10 cellular contexts compared by ENCODE assay signal in genomic region chr10:73780301-73780700, GRCh38. TPM values are rescaled to one million over a fixed set of nuclear protein-coding genes. Genes with fewer than 3 reads are reported as not detected.
A peak's percentile ranks its signal among the peaks of the same experiment; 100 is the strongest.
DNase-seq lines count a peak whose midpoint lies in the region; ATAC-seq, FAIRE-seq and TF ChIP-seq lines count a peak whose summit lies in the region.
"Had no signal": no experiment of that assay in that cellular context is flagged by ENCODE, and none has a peak within 500 bp of the region (broad histone marks: within the 10 kb centered on the region; RNA-seq: fewer than 3 reads in every experiment).

No MANE protein-coding gene starts in this region.

- H2BK120ac ChIP-seq in IMR-90 (ENCODE audit: low read depth, low read length), result no peak overlapping the region

- no peak overlapping the region for H3K9ac ChIP-seq in IMR-90 (ENCODE audit: low read depth, low read length)
- H3K9ac ChIP-seq in astrocyte (ENCODE audit: low read length), result no peak overlapping the region

- peak overlapping the region; percentile 100 for H3K4me3 Mint-ChIP-seq in CD4-positive, alpha-beta T cell
- H3K4me3 Mint-ChIP-seq in astrocyte (ENCODE audit: unreplicated experiment), result peak overlapping the region; percentile 99
- peak overlapping the region; percentile 98 for H3K4me3 Mint-ChIP-seq in natural killer cell treated with Interleukin-12 subunit alpha and Interleukin-12 subunit beta and Interleukin-15 and Interleukin-18, amount 100 ng/mL, for 72 hours

- no peaks in the 10 kb centered on the region for H3K9me3 Mint-ChIP-seq in CD4-positive, alpha-beta T cell
- no peaks in the 10 kb centered on the region for H3K9me3 Mint-ChIP-seq in astrocyte (ENCODE audit: unreplicated experiment)
- no peaks in the 10 kb centered on the region for H3K9me3 Mint-ChIP-seq in natural killer cell treated with Interleukin-12 subunit alpha and Interleukin-12 subunit beta and Interleukin-15 and Interleukin-18, amount 100 ng/mL, for 72 hours

- H2BK5ac ChIP-seq in IMR-90 (ENCODE audit: low read depth, low read length, poor library complexity, severe bottlenecking), result no peak overlapping the region

- peak overlapping the region; percentile 68; the same call in 1 of the 2 replicates for H3K23ac ChIP-seq in IMR-90 (ENCODE audit: low read depth, low read length)

- H3K4ac ChIP-seq in IMR-90 (ENCODE audit: low read depth, low read length), result no peak overlapping the region

- H3K79me1 ChIP-seq in IMR-90 (ENCODE audit: low read depth in 1 of 2, low read length in 2 of 2), result peaks cover 13 to 50% of the 10 kb centered on the region in 2 experiments

- H3K27ac Mint-ChIP-seq in CD4-positive, alpha-beta T cell, result peak overlapping the region; percentile 94
- peak overlapping the region; percentile 13 for H3K27ac Mint-ChIP-seq in astrocyte (ENCODE audit: unreplicated experiment)
- peak overlapping the region; percentile 98 for H3K27ac Mint-ChIP-seq in natural killer cell treated with Interleukin-12 subunit alpha and Interleukin-12 subunit beta and Interleukin-15 and Interleukin-18, amount 100 ng/mL, for 72 hours

- intact Hi-C loops in CD4-positive, alpha-beta T cell (cut with DNase I, micrococcal nuclease), result loop anchor here in 1 of 2 experiments (5.0 to 10.0 kb wide), 3 partner anchors 286 to 1563 kb away; partner anchors contain the start of genes ADK, ANAPC16, AP3M1 and ASCC1
- intact Hi-C loops in IMR-90 (cut with micrococcal nuclease), result loop anchor here (2.0 kb wide), 1 partner anchor 36 kb away; the partner anchor contains the start of gene SEC24C

- no peak overlapping the region for H4K5ac ChIP-seq in IMR-90 (ENCODE audit: low read depth, low read length)

- H3K9me3 ChIP-seq in CD4-positive, alpha-beta T cell (ENCODE audit: control insufficient read depth, low read length), result no peaks in the 10 kb centered on the region
- H3K9me3 ChIP-seq in IMR-90 (ENCODE audit: control insufficient read depth, insufficient read depth, low read length), result no peaks in the 10 kb centered on the region
- no peaks in the 10 kb centered on the region for H3K9me3 ChIP-seq in astrocyte (ENCODE audit: insufficient read depth, low read depth, low read length)

- ATAC-seq in CD4-positive, alpha-beta T cell (ENCODE audit: poor library complexity), result no peak
- no peak for ATAC-seq in IMR-90 (ENCODE audit: low read depth)
- no peak for ATAC-seq in natural killer cell treated with Interleukin-12 subunit alpha and Interleukin-12 subunit beta and Interleukin-15 and Interleukin-18, amount 100 ng/mL, for 72 hours
- ATAC-seq in foreskin keratinocyte, result no peak
- ATAC-seq in HG03469 (IDR thresholded peaks at IDR 0.05; ENCODE audit: unreplicated experiment), result no peak
- ATAC-seq: left lobe of liver had no signal

- H4K8ac ChIP-seq in IMR-90 (ENCODE audit: low read depth in 2 of 2, low read length in 2 of 2), result no peak overlapping the region

- FAIRE-seq in astrocyte (lab: Jason Lieb, UNC), result no peak

- H3K14ac ChIP-seq in IMR-90 (replicated peaks; ENCODE audit: low read depth, low read length), result no peak overlapping the region; the same call in 1 of the 2 replicates

- no peak overlapping the region for H3K18ac ChIP-seq in IMR-90 (ENCODE audit: low read depth, low read length)

- TF ChIP-seq CTCF in CD4-positive, alpha-beta T cell (IDR thresholded peaks at IDR 0.05), result no peak
- TF ChIP-seq CTCF in IMR-90 (conservative IDR thresholded peaks at IDR 0.05; ENCODE audit: low read depth, low read length) (no peak), astrocyte (IDR thresholded peaks at IDR 0.05; ENCODE audit: insufficient read depth, low read depth, low read length) (no peak), foreskin keratinocyte (conservative IDR thresholded peaks at IDR 0.05) (no peak)

- no peaks in the 10 kb centered on the region for H3K27me3 ChIP-seq in CD4-positive, alpha-beta T cell (ENCODE audit: control insufficient read depth, insufficient read depth, low read length)
- H3K27me3 ChIP-seq in IMR-90 (ENCODE audit: control insufficient read depth, insufficient read depth, low read length) (no peaks in the 10 kb centered on the region), astrocyte (ENCODE audit: insufficient read depth, low read length) (no peaks in the 10 kb centered on the region), foreskin keratinocyte (no peaks in the 10 kb centered on the region)

- peaks cover 61% of the 10 kb centered on the region for H3K4me1 Mint-ChIP-seq in CD4-positive, alpha-beta T cell (ENCODE audit: low read depth)
- H3K4me1 Mint-ChIP-seq in astrocyte (ENCODE audit: low read depth, unreplicated experiment), result peaks cover 18% of the 10 kb centered on the region
- peaks cover 45 to 56% of the 10 kb centered on the region in 2 donors for H3K4me1 Mint-ChIP-seq in natural killer cell treated with Interleukin-12 subunit alpha and Interleukin-12 subunit beta and Interleukin-15 and Interleukin-18, amount 100 ng/mL, for 72 hours (ENCODE audit: low read depth in 2 of 2)

- peaks cover 39% of the 10 kb centered on the region for H3K36me3 Mint-ChIP-seq in CD4-positive, alpha-beta T cell (ENCODE audit: low read depth)
- H3K36me3 Mint-ChIP-seq in astrocyte (ENCODE audit: low read depth, unreplicated experiment), result peaks cover 3% of the 10 kb centered on the region
- peaks cover 25% of the 10 kb centered on the region for H3K36me3 Mint-ChIP-seq in natural killer cell treated with Interleukin-12 subunit alpha and Interleukin-12 subunit beta and Interleukin-15 and Interleukin-18, amount 100 ng/mL, for 72 hours

- dilution Hi-C loops in IMR-90 (cut with HindIII; ENCODE audit: low sequenced_read_pairs, unreplicated experiment), result no loop called here

- no peak for DNase-seq in CD4-positive, alpha-beta T cell
- DNase-seq in IMR-90 (no peak), astrocyte (ENCODE audit: low read depth) (no peak), foreskin keratinocyte (no peak), dermis blood vessel endothelial cell (no peak), RPMI8226 (no peak)
- DNase-seq in natural killer cell treated with Interleukin-12 subunit alpha and Interleukin-12 subunit beta and Interleukin-15 and Interleukin-18, amount 100 ng/mL, for 72 hours (ENCODE audit: low spot score), result no peak
- DNase-seq: SW 1271 had no signal

- H2AFZ ChIP-seq in IMR-90 (replicated peaks; ENCODE audit: low read length, poor library complexity) (no peak overlapping the region), astrocyte (ENCODE audit: low read depth, low read length) (no peak overlapping the region)

- no peaks in the 10 kb centered on the region for H3K9me1 ChIP-seq in IMR-90 (ENCODE audit: insufficient read depth, low read length)

- H3K36me3 ChIP-seq in IMR-90 (ENCODE audit: control insufficient read depth, insufficient read depth, low read length) (peaks cover 12% of the 10 kb centered on the region), astrocyte (ENCODE audit: insufficient read depth, low read length) (peaks cover 14% of the 10 kb centered on the region)

- no peak overlapping the region for H4K91ac ChIP-seq in IMR-90 (ENCODE audit: insufficient read depth, low read depth, low read length)

- TF ChIP-seq POLR2A in IMR-90 (IDR thresholded peaks at IDR 0.05; ENCODE audit: low read depth, low read length), result no peak

- in situ Hi-C loops in IMR-90 (cut with MboI; ENCODE audit: low sequenced_read_pairs), result no loop called here

- H3K4me1 ChIP-seq in IMR-90 (ENCODE audit: control insufficient read depth, insufficient read depth, low read length) (peaks cover 2% of the 10 kb centered on the region; the same call in 1 of the 2 replicates), astrocyte (ENCODE audit: insufficient read depth, low read length) (peaks cover 18% of the 10 kb centered on the region), foreskin keratinocyte (peaks cover 8% of the 10 kb centered on the region)

- no TSS peak for BruUV-seq in IMR-90 (replicated peaks; lab: Mats Ljungman, UMichigan)

- no peak overlapping the region for H3K27ac ChIP-seq in CD4-positive, alpha-beta T cell (ENCODE audit: low read depth, low read length)
- no peak overlapping the region for H3K27ac ChIP-seq in IMR-90 (ENCODE audit: insufficient read depth, low read length)
- no peak overlapping the region for H3K27ac ChIP-seq in astrocyte (ENCODE audit: low read depth, low read length)
- H3K27ac ChIP-seq in foreskin keratinocyte, result no peak overlapping the region

- H3K79me2 ChIP-seq in astrocyte (ENCODE audit: insufficient read depth, low read length), result peaks cover 84% of the 10 kb centered on the region

- H4K20me1 ChIP-seq in IMR-90 (ENCODE audit: insufficient read depth, low read length) (peaks cover 5% of the 10 kb centered on the region), astrocyte (ENCODE audit: insufficient read depth, low read length) (peaks cover 32% of the 10 kb centered on the region)

- WGBS in IMR-90 (ENCODE audit: extremely low coverage in 2 of 2, insufficient read length in 1 of 2), 2 experiments, result no CpG with 5 or more reads among the region's 5 CpGs

- POLR2A ChIA-PET in CD4-positive, alpha-beta T cell (lab: Charles Lee), result interaction anchor here (1.9 to 10.2 kb wide), 3 partner anchors 10 to 50 kb away, joined by 6 to 244 read pairs (median 6); a partner anchor contains a TSS
- POLR2A ChIA-PET in IMR-90 (lab: Charles Lee; ENCODE audit: unreplicated experiment), result no interaction called here

- no peak overlapping the region for H2AK9ac ChIP-seq in IMR-90 (replicated peaks; ENCODE audit: low read depth, low read length, poor library complexity)

- CTCF ChIA-PET in CD4-positive, alpha-beta T cell (lab: Charles Lee), result no interaction called here
- CTCF ChIA-PET in IMR-90 (lab: Yijun Ruan, JAX), result no interaction called here

- H3K4me3 ChIP-seq in IMR-90 (ENCODE audit: insufficient read depth, low read depth, low read length) (no peak overlapping the region), astrocyte (ENCODE audit: insufficient read depth, low read depth, low read length) (peak overlapping the region; percentile 89)

- H2BK20ac ChIP-seq in IMR-90 (ENCODE audit: low read depth, low read length), result no peak overlapping the region

- no peaks in the 10 kb centered on the region for H3K27me3 Mint-ChIP-seq in CD4-positive, alpha-beta T cell
- H3K27me3 Mint-ChIP-seq in astrocyte (ENCODE audit: low read depth, unreplicated experiment), result no peaks in the 10 kb centered on the region
- no peaks in the 10 kb centered on the region for H3K27me3 Mint-ChIP-seq in natural killer cell treated with Interleukin-12 subunit alpha and Interleukin-12 subunit beta and Interleukin-15 and Interleukin-18, amount 100 ng/mL, for 72 hours

- H3K4me2 ChIP-seq in IMR-90 (ENCODE audit: low read depth, low read length), result peak overlapping the region; percentile 95
- peak overlapping the region; percentile 95 for H3K4me2 ChIP-seq in astrocyte (ENCODE audit: low read length)

- H3K56ac ChIP-seq in IMR-90 (ENCODE audit: extremely low read depth, insufficient read depth, low read length), result no peak overlapping the region

- no peak for TF ChIP-seq RAD21 in IMR-90 (IDR thresholded peaks at IDR 0.05; ENCODE audit: low read length)

- H2AK5ac ChIP-seq in IMR-90 (ENCODE audit: low read depth, low read length), result no peak overlapping the region

- no peak overlapping the region for H2BK15ac ChIP-seq in IMR-90 (ENCODE audit: low read depth, low read length)

RNA-seq across cellular contexts. Expression of gene CHCHD1, which starts 1.5 kb away (rescaled TPM):
- total RNA-seq in CD4-positive, alpha-beta T cell, result 1 to 10 TPM; 6.3 to 6.8 TPM
- total RNA-seq in IMR-90 (2012; rRNA removed) (11.5 and 13.9 TPM in 2 replicates), astrocyte (24.0 and 25.3 TPM in 2 replicates), foreskin keratinocyte (56.7 and 58.9 TPM in 2 replicates), dermis blood vessel endothelial cell (18.2 and 19.4 TPM in 2 replicates)
- polyA plus RNA-seq in IMR-90 (2012; rRNA removed) (21.0 and 24.9 TPM in 2 replicates), foreskin keratinocyte (92.7 and 96.6 TPM in 2 replicates)
- polyA plus RNA-seq in IMR-90 (2012; cell fraction: cytosol; rRNA removed), result 25.6 and 36.2 TPM in 2 replicates
- 5.7 and 15.2 TPM in 2 replicates for polyA plus RNA-seq in IMR-90 (2012; cell fraction: nucleus; rRNA removed; ENCODE audit: low replicate concordance)
- total RNA-seq in natural killer cell treated with Interleukin-12 subunit alpha and Interleukin-12 subunit beta and Interleukin-15 and Interleukin-18, amount 100 ng/mL, for 72 hours, result 10 to 100 TPM; 18.7 to 28.5 TPM

RNA-seq across cellular contexts. Expression of gene ZSWIM8, which starts 5.1 kb away (rescaled TPM):
- 10 to 100 TPM; 66.4 to 70.7 TPM for total RNA-seq in CD4-positive, alpha-beta T cell
- total RNA-seq in IMR-90 (2012; rRNA removed), result 16.8 and 16.9 TPM in 2 replicates
- polyA plus RNA-seq in IMR-90 (2012; rRNA removed), result 103 and 119 TPM in 2 replicates
- 27.6 and 89.3 TPM in 2 replicates for polyA plus RNA-seq in IMR-90 (2012; cell fraction: cytosol; rRNA removed)
- polyA plus RNA-seq in IMR-90 (2012; cell fraction: nucleus; rRNA removed; ENCODE audit: low replicate concordance), result 319 and 862 TPM in 2 replicates
- 70.2 and 70.7 TPM in 2 replicates for total RNA-seq in astrocyte
- total RNA-seq in natural killer cell treated with Interleukin-12 subunit alpha and Interleukin-12 subunit beta and Interleukin-15 and Interleukin-18, amount 100 ng/mL, for 72 hours, result 100 to 1,000 TPM; 121 to 148 TPM
- 41.7 and 41.8 TPM in 2 replicates for total RNA-seq in foreskin keratinocyte
- polyA plus RNA-seq in foreskin keratinocyte, result 38.8 and 44.9 TPM in 2 replicates
- total RNA-seq in dermis blood vessel endothelial cell, result 66.4 and 71.8 TPM in 2 replicates

RNA-seq across cellular contexts. Expression of gene NDST2, which starts 31.1 kb away (rescaled TPM):
- 100 to 1,000 TPM; 121 to 135 TPM for total RNA-seq in CD4-positive, alpha-beta T cell
- total RNA-seq in IMR-90 (2012; rRNA removed) (5.6 TPM in 2 replicates), astrocyte (16.2 and 21.5 TPM in 2 replicates), foreskin keratinocyte (10.0 and 10.2 TPM in 2 replicates), dermis blood vessel endothelial cell (10.9 and 13.4 TPM in 2 replicates)
- polyA plus RNA-seq in IMR-90 (2012; rRNA removed) (14.6 and 16.5 TPM in 2 replicates), foreskin keratinocyte (8.2 and 8.8 TPM in 2 replicates)
- polyA plus RNA-seq in IMR-90 (2012; cell fraction: cytosol; rRNA removed), result 10.2 and 12.8 TPM in 2 replicates
- 61.0 and 69.6 TPM in 2 replicates for polyA plus RNA-seq in IMR-90 (2012; cell fraction: nucleus; rRNA removed; ENCODE audit: low replicate concordance)
- total RNA-seq in natural killer cell treated with Interleukin-12 subunit alpha and Interleukin-12 subunit beta and Interleukin-15 and Interleukin-18, amount 100 ng/mL, for 72 hours, result 10 to 100 TPM; 42.8 to 83.3 TPM

RNA-seq across cellular contexts. Expression of gene SEC24C, which starts 36.1 kb away (rescaled TPM):
- total RNA-seq in CD4-positive, alpha-beta T cell, result 10 to 100 TPM; 52.0 to 54.2 TPM
- total RNA-seq in IMR-90 (2012; rRNA removed), result 66.4 and 74.2 TPM in 2 replicates
- polyA plus RNA-seq in IMR-90 (2012; rRNA removed), result 84.2 and 88.9 TPM in 2 replicates
- polyA plus RNA-seq in IMR-90 (2012; cell fraction: cytosol; rRNA removed), result 40.7 and 47.2 TPM in 2 replicates
- 163 and 208 TPM in 2 replicates for polyA plus RNA-seq in IMR-90 (2012; cell fraction: nucleus; rRNA removed; ENCODE audit: low replicate concordance)
- total RNA-seq in astrocyte, result 96.1 and 99.0 TPM in 2 replicates
- 100 to 1,000 TPM; 152 to 172 TPM for total RNA-seq in natural killer cell treated with Interleukin-12 subunit alpha and Interleukin-12 subunit beta and Interleukin-15 and Interleukin-18, amount 100 ng/mL, for 72 hours
- 63.0 and 64.7 TPM in 2 replicates for total RNA-seq in foreskin keratinocyte
- polyA plus RNA-seq in foreskin keratinocyte, result 35.7 and 40.7 TPM in 2 replicates
- total RNA-seq in dermis blood vessel endothelial cell, result 67.6 and 93.3 TPM in 2 replicates

Comparison
In these comparisons a context has a peak if more than half of its experiments do, and no peak if none do; other contexts are left out.
1. H3K27ac Mint-ChIP-seq: peak in every context shown above with its lines; median percentile 98 in natural killer cell treated with Interleukin-12 subunit alpha and Interleukin-12 subunit beta and Interleukin-15 and Interleukin-18, amount 100 ng/mL, for 72 hours; 94 in CD4-positive, alpha-beta T cell; 13 in astrocyte.